9 cellular contexts compared by ENCODE assay signal in genomic region chr1:39789571-39790110, GRCh38. TPM values are rescaled to one million over a fixed set of nuclear protein-coding genes. Genes with fewer than 3 reads are reported as not detected.
DNase-seq lines count a peak whose midpoint lies in the region; ATAC-seq and TF ChIP-seq lines count a peak whose summit lies in the region.
"Had no signal": no experiment of that assay in that cellular context is flagged by ENCODE, and none has a peak within 500 bp of the region (broad histone marks: within the 10 kb centered on the region; RNA-seq: fewer than 3 reads in every experiment).

No MANE protein-coding gene starts in this region.

- in situ Hi-C loops in KBM-7 (cut with MboI; ENCODE audit: low pct_unique_long_range_greater_than_20kb, low sequenced_read_pairs) = no loop called here

- intact Hi-C loops in activated naive CD4-positive, alpha-beta T cell treated with anti-CD3 and anti-CD28 coated beads for 36 hours (cut with micrococcal nuclease) = loop anchor here (10.0 kb wide), 1 partner anchor 55 kb away; the partner anchor contains the start of gene PPIE

- no peaks in the 10 kb centered on the region for H3K4me1 Mint-ChIP-seq in activated naive CD4-positive, alpha-beta T cell treated with anti-CD3 and anti-CD28 coated beads for 36 hours (ENCODE audit: low read depth)
- peaks cover 9% of the 10 kb centered on the region for H3K4me1 Mint-ChIP-seq in activated naive CD8-positive, alpha-beta T cell treated with anti-CD3 and anti-CD28 coated beads, Interleukin-2, amount 10 ng/mL, durations not matched to agents 7 days and 5 days
- no peaks in the 10 kb centered on the region for H3K4me1 Mint-ChIP-seq in type B pancreatic cell (ENCODE audit: unreplicated experiment)

- H3K36me3 ChIP-seq in mesodermal cell (ENCODE audit: control insufficient read depth, insufficient read depth, low read length) = no peaks in the 10 kb centered on the region
- H3K36me3 ChIP-seq: ascending aorta had no signal

- H3K27ac ChIP-seq in mesodermal cell (ENCODE audit: low read depth, low read length, severe bottlenecking) = no peak overlapping the region
- H3K27ac ChIP-seq: ascending aorta had no signal

- CTCF ChIA-PET in activated naive CD4-positive, alpha-beta T cell treated with anti-CD3 and anti-CD28 coated beads for 36 hours (lab: Charles Lee) = interaction anchor here (0.6 to 1.2 kb wide), 2 partner anchors 9 to 289 kb away, joined by 3 to 5 read pairs; no protein-coding TSS in a partner anchor

- TF ChIP-seq CTCF in type B pancreatic cell (conservative IDR thresholded peaks at IDR 0.05) = no peak
- TF ChIP-seq CTCF in foreskin fibroblast (IDR thresholded peaks at IDR 0.05; ENCODE audit: low read depth, low read length) = no peak

- H3K9me3 ChIP-seq in mesodermal cell (ENCODE audit: control insufficient read depth, low read length) = no peaks in the 10 kb centered on the region
- H3K9me3 ChIP-seq: ascending aorta had no signal

- H3K4me3 ChIP-seq in mesodermal cell (ENCODE audit: extremely low read depth, insufficient read depth, low read length, poor library complexity, severe bottlenecking) (peak overlapping the region; percentile 34), foreskin fibroblast (ENCODE audit: low read depth in 1 of 2, low read length in 2 of 2) (no peak overlapping the region)

- POLR2A ChIA-PET in activated naive CD8-positive, alpha-beta T cell treated with anti-CD3 and anti-CD28 coated beads, Interleukin-2, amount 10 ng/mL, durations not matched to agents 7 days and 5 days (lab: Charles Lee) = interaction anchor here (1.0 kb wide), 1 partner anchor 10 kb away, joined by 4 read pairs; no protein-coding TSS in a partner anchor

- no peak overlapping the region for H3K27ac Mint-ChIP-seq in activated naive CD4-positive, alpha-beta T cell treated with anti-CD3 and anti-CD28 coated beads for 36 hours
- H3K27ac Mint-ChIP-seq in activated naive CD4-positive, alpha-beta T cell treated with anti-CD3 and anti-CD28 coated beads, Interleukin-2, amount 50 U/mL, for 72 hours = no peak overlapping the region
- peak overlapping the region; percentile 57 for H3K27ac Mint-ChIP-seq in activated naive CD8-positive, alpha-beta T cell treated with anti-CD3 and anti-CD28 coated beads, Interleukin-2, amount 10 ng/mL, durations not matched to agents 7 days and 5 days
- H3K27ac Mint-ChIP-seq in type B pancreatic cell = no peak overlapping the region

- 47 to 49% methylated on average over 9 to 10 of the region's 15 CpGs for WGBS in mesodermal cell (ENCODE audit: insufficient coverage in 2 of 2), 2 experiments

- DNase-seq in activated naive CD4-positive, alpha-beta T cell treated with anti-CD3 and anti-CD28 coated beads for 36 hours = no peak
- DNase-seq in activated naive CD4-positive, alpha-beta T cell treated with anti-CD3 and anti-CD28 coated beads, Interleukin-2, amount 50 U/mL, for 72 hours (ENCODE audit: low spot score in 2 of 2) = no peak
- DNase-seq in activated naive CD8-positive, alpha-beta T cell treated with anti-CD3 and anti-CD28 coated beads, Interleukin-2, amount 10 ng/mL, durations not matched to agents 7 days and 5 days = no peak
- no peak for DNase-seq in type B pancreatic cell (ENCODE audit: extremely low spot score, unreplicated experiment)
- no peak for DNase-seq in KBM-7
- no peak for DNase-seq in foreskin fibroblast
- DNase-seq in iPS-NIHi11 (ENCODE audit: low spot score) = no peak

- H3K4me1 ChIP-seq in mesodermal cell (ENCODE audit: control insufficient read depth, insufficient read depth, low read length, poor library complexity, severe bottlenecking) = no peaks in the 10 kb centered on the region

- H3K36me3 Mint-ChIP-seq in activated naive CD4-positive, alpha-beta T cell treated with anti-CD3 and anti-CD28 coated beads for 36 hours (ENCODE audit: low read depth) = no peaks in the 10 kb centered on the region
- peaks cover 0 to 5% of the 10 kb centered on the region in 2 donors for H3K36me3 Mint-ChIP-seq in activated naive CD4-positive, alpha-beta T cell treated with anti-CD3 and anti-CD28 coated beads, Interleukin-2, amount 50 U/mL, for 72 hours
- H3K36me3 Mint-ChIP-seq in activated naive CD8-positive, alpha-beta T cell treated with anti-CD3 and anti-CD28 coated beads, Interleukin-2, amount 10 ng/mL, durations not matched to agents 7 days and 5 days = no peaks in the 10 kb centered on the region
- no peaks in the 10 kb centered on the region for H3K36me3 Mint-ChIP-seq in type B pancreatic cell

- H3K4me3 Mint-ChIP-seq in activated naive CD4-positive, alpha-beta T cell treated with anti-CD3 and anti-CD28 coated beads for 36 hours = peak overlapping the region; percentile 63
- H3K4me3 Mint-ChIP-seq in activated naive CD8-positive, alpha-beta T cell treated with anti-CD3 and anti-CD28 coated beads, Interleukin-2, amount 10 ng/mL, durations not matched to agents 7 days and 5 days = peak overlapping the region; percentile 75
- H3K4me3 Mint-ChIP-seq in type B pancreatic cell = peak overlapping the region; percentile 84

- peaks cover 28% of the 10 kb centered on the region for H3K27me3 Mint-ChIP-seq in activated naive CD4-positive, alpha-beta T cell treated with anti-CD3 and anti-CD28 coated beads for 36 hours (ENCODE audit: low read depth)
- H3K27me3 Mint-ChIP-seq in activated naive CD8-positive, alpha-beta T cell treated with anti-CD3 and anti-CD28 coated beads, Interleukin-2, amount 10 ng/mL, durations not matched to agents 7 days and 5 days = peaks cover 46% of the 10 kb centered on the region
- H3K27me3 Mint-ChIP-seq in type B pancreatic cell = peaks cover 67% of the 10 kb centered on the region

- no peak for ATAC-seq in activated naive CD4-positive, alpha-beta T cell treated with anti-CD3 and anti-CD28 coated beads, Interleukin-2, amount 50 U/mL, for 72 hours
- no peak for ATAC-seq in activated naive CD8-positive, alpha-beta T cell treated with anti-CD3 and anti-CD28 coated beads, Interleukin-2, amount 10 ng/mL, durations not matched to agents 7 days and 5 days (ENCODE audit: low read depth)

- H3K9me3 Mint-ChIP-seq in activated naive CD4-positive, alpha-beta T cell treated with anti-CD3 and anti-CD28 coated beads for 36 hours = no peaks in the 10 kb centered on the region
- H3K9me3 Mint-ChIP-seq in activated naive CD4-positive, alpha-beta T cell treated with anti-CD3 and anti-CD28 coated beads, Interleukin-2, amount 50 U/mL, for 72 hours = no peaks in the 10 kb centered on the region
- no peaks in the 10 kb centered on the region for H3K9me3 Mint-ChIP-seq in activated naive CD8-positive, alpha-beta T cell treated with anti-CD3 and anti-CD28 coated beads, Interleukin-2, amount 10 ng/mL, durations not matched to agents 7 days and 5 days
- H3K9me3 Mint-ChIP-seq in type B pancreatic cell = no peaks in the 10 kb centered on the region

RNA-seq across cellular contexts. Expression of gene BMP8B, which starts 1.0 kb away (rescaled TPM):
- under 1 TPM; 0.12 to 0.14 TPM for total RNA-seq in activated naive CD4-positive, alpha-beta T cell treated with anti-CD3 and anti-CD28 coated beads for 36 hours
- under 1 TPM; 0.11 to 0.84 TPM for total RNA-seq in activated naive CD4-positive, alpha-beta T cell treated with anti-CD3 and anti-CD28 coated beads, Interleukin-2, amount 50 U/mL, for 72 hours
- under 1 TPM; 0.67 to 0.68 TPM for total RNA-seq in activated naive CD8-positive, alpha-beta T cell treated with anti-CD3 and anti-CD28 coated beads, Interleukin-2, amount 10 ng/mL, durations not matched to agents 7 days and 5 days
- not detected for polyA plus RNA-seq in mesodermal cell (2013, experiment 1 of 2)
- not detected for polyA plus RNA-seq in mesodermal cell (2013, experiment 2 of 2)
- total RNA-seq in type B pancreatic cell (ENCODE audit: low replicate concordance) = 1.5 and 2.4 TPM in 2 replicates
- total RNA-seq: ascending aorta had no signal

RNA-seq across cellular contexts. Expression of gene OXCT2, which starts 18.5 kb away (rescaled TPM):
- under 1 TPM; 0.52 to 0.67 TPM for total RNA-seq in activated naive CD4-positive, alpha-beta T cell treated with anti-CD3 and anti-CD28 coated beads for 36 hours
- total RNA-seq in activated naive CD4-positive, alpha-beta T cell treated with anti-CD3 and anti-CD28 coated beads, Interleukin-2, amount 50 U/mL, for 72 hours = 1 to 10 TPM; 1.2 to 2.9 TPM
- total RNA-seq in activated naive CD8-positive, alpha-beta T cell treated with anti-CD3 and anti-CD28 coated beads, Interleukin-2, amount 10 ng/mL, durations not matched to agents 7 days and 5 days = under 1 TPM; 0.53 to 0.96 TPM
- 0.52 TPM for polyA plus RNA-seq in mesodermal cell (2013, experiment 1 of 2)
- not detected for polyA plus RNA-seq in mesodermal cell (2013, experiment 2 of 2)
- total RNA-seq in type B pancreatic cell (ENCODE audit: low replicate concordance) = 0.21 and 0.65 TPM in 2 replicates
- total RNA-seq: ascending aorta had no signal

RNA-seq across cellular contexts. Expression of gene PPIE, which starts 51.0 kb away (rescaled TPM):
- total RNA-seq in activated naive CD4-positive, alpha-beta T cell treated with anti-CD3 and anti-CD28 coated beads for 36 hours = 10 to 100 TPM; 73.8 to 75.6 TPM
- total RNA-seq in activated naive CD4-positive, alpha-beta T cell treated with anti-CD3 and anti-CD28 coated beads, Interleukin-2, amount 50 U/mL, for 72 hours = 10 to 100 TPM; 70.6 to 79.5 TPM
- total RNA-seq in activated naive CD8-positive, alpha-beta T cell treated with anti-CD3 and anti-CD28 coated beads, Interleukin-2, amount 10 ng/mL, durations not matched to agents 7 days and 5 days = 10 to 100 TPM; 70.8 to 73.5 TPM
- 48.6 TPM for polyA plus RNA-seq in mesodermal cell (2013, experiment 1 of 2)
- 43.4 TPM for polyA plus RNA-seq in mesodermal cell (2013, experiment 2 of 2)
- 50.0 and 51.7 TPM in 2 replicates for total RNA-seq in type B pancreatic cell (ENCODE audit: low replicate concordance)
